Comparison of ENCODE assay signal across 23 cellular contexts in genomic region chr11:28346209-28346608, GRCh38.
DNase-seq lines count a peak whose midpoint lies in the region; ATAC-seq, FAIRE-seq and TF ChIP-seq lines count a peak whose summit lies in the region.
"Had no signal": no experiment of that assay in that cellular context is flagged by ENCODE, and none has a peak within 500 bp of the region (broad histone marks: within the 10 kb centered on the region; RNA-seq: fewer than 3 reads in every experiment).

No MANE protein-coding gene starts in this region.

- DNase-seq in GM23248 (peak; percentile 37), LoVo (ENCODE audit: low spot score) (peak; percentile 69), astrocyte (ENCODE audit: low read depth) (no peak), renal cortical epithelial cell (ENCODE audit: low read depth) (peak; percentile 63), HuH-7.5 (ENCODE audit: low spot score) (no peak)
- DNase-seq in effector memory CD8-positive, alpha-beta T cell = no peak
- DNase-seq: activated CD4-positive, alpha-beta T cell treated with anti-CD3 and anti-CD28 coated beads, Interleukin-2, amount 10 ng/mL, durations not matched to agents 7 days and 5 days; activated naive CD4-positive, alpha-beta T cell treated with anti-CD3 and anti-CD28 coated beads, Interleukin-2, amount 10 ng/mL, durations not matched to agents 7 days and 5 days; activated T-cell treated with anti-CD3 and anti-CD28 coated beads, Interleukin-2, amount 50 U/mL, for 72 hours; CD4-positive, alpha-beta memory T cell; DMS 273 treated with DMSO at 0.1 percent for 48 hours; mesenchymal stem cell; NCI-H146; NCI-H524; sigmoid colon; T-helper 2 cell had no signal

- H3K9me2 ChIP-seq in GM23248 (ENCODE audit: insufficient read depth) = no peaks in the 10 kb centered on the region

- H3K27me3 Mint-ChIP-seq in astrocyte (ENCODE audit: low read depth, unreplicated experiment) = no peaks in the 10 kb centered on the region
- H3K27me3 Mint-ChIP-seq in effector memory CD8-positive, alpha-beta T cell = no peaks in the 10 kb centered on the region
- H3K27me3 Mint-ChIP-seq in activated T-helper 17 cell treated with anti-CD3 and anti-CD28 coated beads, Interleukin-2, amount 50 U/mL, for 72 hours = no peaks in the 10 kb centered on the region
- H3K27me3 Mint-ChIP-seq: activated CD4-positive, alpha-beta T cell treated with anti-CD3 and anti-CD28 coated beads, Interleukin-2, amount 10 ng/mL, durations not matched to agents 7 days and 5 days; activated naive CD4-positive, alpha-beta T cell treated with anti-CD3 and anti-CD28 coated beads, Interleukin-2, amount 10 ng/mL, durations not matched to agents 7 days and 5 days; CD4-positive, alpha-beta memory T cell; IgD-negative memory B cell; progenitor cell of endocrine pancreas had no signal

- no peak for ATAC-seq in effector memory CD8-positive, alpha-beta T cell (replicated peaks)
- ATAC-seq in activated T-helper 17 cell treated with anti-CD3 and anti-CD28 coated beads, Interleukin-2, amount 50 U/mL, for 72 hours (replicated peaks) = no peak
- ATAC-seq: activated T-cell treated with anti-CD3 and anti-CD28 coated beads, Interleukin-2, amount 50 U/mL, for 72 hours had no signal

- no peak overlapping the region for H3K4me3 Mint-ChIP-seq in astrocyte (ENCODE audit: unreplicated experiment)
- H3K4me3 Mint-ChIP-seq in effector memory CD8-positive, alpha-beta T cell = no peak overlapping the region
- no peak overlapping the region for H3K4me3 Mint-ChIP-seq in activated T-helper 17 cell treated with anti-CD3 and anti-CD28 coated beads, Interleukin-2, amount 50 U/mL, for 72 hours
- H3K4me3 Mint-ChIP-seq: activated CD4-positive, alpha-beta T cell treated with anti-CD3 and anti-CD28 coated beads, Interleukin-2, amount 10 ng/mL, durations not matched to agents 7 days and 5 days; activated naive CD4-positive, alpha-beta T cell treated with anti-CD3 and anti-CD28 coated beads, Interleukin-2, amount 10 ng/mL, durations not matched to agents 7 days and 5 days; activated T-cell treated with anti-CD3 and anti-CD28 coated beads, Interleukin-2, amount 50 U/mL, for 72 hours; CD4-positive, alpha-beta memory T cell; IgD-negative memory B cell had no signal

- no peaks in the 10 kb centered on the region for H3K36me3 Mint-ChIP-seq in astrocyte (ENCODE audit: low read depth, unreplicated experiment)
- no peaks in the 10 kb centered on the region for H3K36me3 Mint-ChIP-seq in effector memory CD8-positive, alpha-beta T cell (ENCODE audit: insufficient read depth)
- H3K36me3 Mint-ChIP-seq in activated T-helper 17 cell treated with anti-CD3 and anti-CD28 coated beads, Interleukin-2, amount 50 U/mL, for 72 hours (ENCODE audit: low read depth) = no peaks in the 10 kb centered on the region
- H3K36me3 Mint-ChIP-seq: activated naive CD4-positive, alpha-beta T cell treated with anti-CD3 and anti-CD28 coated beads, Interleukin-2, amount 10 ng/mL, durations not matched to agents 7 days and 5 days; CD4-positive, alpha-beta memory T cell; IgD-negative memory B cell had no signal

- H3K79me2 ChIP-seq in GM23248 (ENCODE audit: insufficient read depth) = no peaks in the 10 kb centered on the region
- no peaks in the 10 kb centered on the region for H3K79me2 ChIP-seq in astrocyte (ENCODE audit: insufficient read depth, low read length)

- H3K27ac ChIP-seq in GM23248 (no peak overlapping the region), astrocyte (ENCODE audit: low read depth, low read length) (no peak overlapping the region)
- H3K27ac ChIP-seq: sigmoid colon, SK-N-MC, tibial nerve, VCaP had no signal

- H4K20me1 ChIP-seq in GM23248 (ENCODE audit: insufficient read depth) (no peaks in the 10 kb centered on the region), astrocyte (ENCODE audit: insufficient read depth, low read length) (no peaks in the 10 kb centered on the region)

- in situ Hi-C loops in GM23248 (cut with MboI) = no loop called here

- H3K27ac Mint-ChIP-seq in astrocyte (ENCODE audit: unreplicated experiment) = no peak overlapping the region
- no peak overlapping the region for H3K27ac Mint-ChIP-seq in effector memory CD8-positive, alpha-beta T cell
- no peak overlapping the region for H3K27ac Mint-ChIP-seq in activated T-helper 17 cell treated with anti-CD3 and anti-CD28 coated beads, Interleukin-2, amount 50 U/mL, for 72 hours
- H3K27ac Mint-ChIP-seq: activated CD4-positive, alpha-beta T cell treated with anti-CD3 and anti-CD28 coated beads, Interleukin-2, amount 10 ng/mL, durations not matched to agents 7 days and 5 days; activated naive CD4-positive, alpha-beta T cell treated with anti-CD3 and anti-CD28 coated beads, Interleukin-2, amount 10 ng/mL, durations not matched to agents 7 days and 5 days; activated T-cell treated with anti-CD3 and anti-CD28 coated beads, Interleukin-2, amount 50 U/mL, for 72 hours; CD4-positive, alpha-beta memory T cell; IgD-negative memory B cell; progenitor cell of endocrine pancreas had no signal

- peak; percentile 58 for FAIRE-seq in astrocyte (lab: Jason Lieb, UNC)
- FAIRE-seq: H1 had no signal

- H3K4me1 Mint-ChIP-seq in astrocyte (ENCODE audit: low read depth, unreplicated experiment) = peaks cover 23% of the 10 kb centered on the region
- H3K4me1 Mint-ChIP-seq in effector memory CD8-positive, alpha-beta T cell (ENCODE audit: low read depth in 2 of 2) = no peaks in the 10 kb centered on the region
- no peaks in the 10 kb centered on the region for H3K4me1 Mint-ChIP-seq in activated T-helper 17 cell treated with anti-CD3 and anti-CD28 coated beads, Interleukin-2, amount 50 U/mL, for 72 hours
- H3K4me1 Mint-ChIP-seq: activated CD4-positive, alpha-beta T cell treated with anti-CD3 and anti-CD28 coated beads, Interleukin-2, amount 10 ng/mL, durations not matched to agents 7 days and 5 days; activated naive CD4-positive, alpha-beta T cell treated with anti-CD3 and anti-CD28 coated beads, Interleukin-2, amount 10 ng/mL, durations not matched to agents 7 days and 5 days; CD4-positive, alpha-beta memory T cell; IgD-negative memory B cell had no signal

- H3K36me3 ChIP-seq in GM23248 (ENCODE audit: low read depth) = no peaks in the 10 kb centered on the region
- no peaks in the 10 kb centered on the region for H3K36me3 ChIP-seq in astrocyte (ENCODE audit: insufficient read depth, low read length)
- H3K36me3 ChIP-seq: sigmoid colon, tibial nerve had no signal

- H2AFZ ChIP-seq in GM23248 = no peak overlapping the region
- no peak overlapping the region for H2AFZ ChIP-seq in astrocyte (ENCODE audit: low read depth, low read length)

- H3K9ac ChIP-seq in GM23248 (no peak overlapping the region), astrocyte (ENCODE audit: low read length) (no peak overlapping the region)

- H3K9me3 Mint-ChIP-seq in astrocyte (ENCODE audit: unreplicated experiment) = no peaks in the 10 kb centered on the region
- H3K9me3 Mint-ChIP-seq in effector memory CD8-positive, alpha-beta T cell = peaks cover 0 to 8% of the 10 kb centered on the region in 2 donors
- H3K9me3 Mint-ChIP-seq in activated T-helper 17 cell treated with anti-CD3 and anti-CD28 coated beads, Interleukin-2, amount 50 U/mL, for 72 hours = no peaks in the 10 kb centered on the region
- H3K9me3 Mint-ChIP-seq: activated CD4-positive, alpha-beta T cell treated with anti-CD3 and anti-CD28 coated beads, Interleukin-2, amount 10 ng/mL, durations not matched to agents 7 days and 5 days; activated naive CD4-positive, alpha-beta T cell treated with anti-CD3 and anti-CD28 coated beads, Interleukin-2, amount 10 ng/mL, durations not matched to agents 7 days and 5 days; IgD-negative memory B cell had no signal

- H3K4me1 ChIP-seq in GM23248 (ENCODE audit: insufficient read depth) (peaks cover 36% of the 10 kb centered on the region), astrocyte (ENCODE audit: insufficient read depth, low read length) (peaks cover 8% of the 10 kb centered on the region)
- H3K4me1 ChIP-seq: tibial nerve had no signal

- TF ChIP-seq CTCF in astrocyte (IDR thresholded peaks at IDR 0.05; ENCODE audit: insufficient read depth, low read depth, low read length) = no peak

- H3K4me2 ChIP-seq in GM23248 (ENCODE audit: unreplicated experiment) = peak overlapping the region; percentile 29
- no peak overlapping the region for H3K4me2 ChIP-seq in astrocyte (ENCODE audit: low read length)

- H3F3A ChIP-seq in GM23248 (ENCODE audit: insufficient read depth) = peaks cover 28% of the 10 kb centered on the region; the same call in 1 of the 2 replicates

- no peaks in the 10 kb centered on the region for H3K27me3 ChIP-seq in GM23248 (replicated peaks; ENCODE audit: insufficient read depth)
- H3K27me3 ChIP-seq in astrocyte (ENCODE audit: insufficient read depth, low read length) = no peaks in the 10 kb centered on the region
- H3K27me3 ChIP-seq: sigmoid colon, tibial nerve had no signal

- H3K4me3 ChIP-seq in GM23248 (no peak overlapping the region), astrocyte (ENCODE audit: insufficient read depth, low read depth, low read length) (no peak overlapping the region)
- H3K4me3 ChIP-seq: sigmoid colon, SK-N-MC, tibial nerve had no signal

- H3K9me3 ChIP-seq in GM23248 (ENCODE audit: low read depth) = no peaks in the 10 kb centered on the region
- H3K9me3 ChIP-seq in astrocyte (ENCODE audit: insufficient read depth, low read depth, low read length) = peaks cover 2% of the 10 kb centered on the region
- H3K9me3 ChIP-seq: sigmoid colon, tibial nerve had no signal

Comparison
In these comparisons a context has a peak if more than half of its experiments do, and no peak if none do; other contexts are left out.
1. DNase-seq: peak in GM23248 (single experiment), LoVo (single experiment) and renal cortical epithelial cell (single experiment); none in astrocyte (single experiment), effector memory CD8-positive, alpha-beta T cell (0 of 3) and HuH-7.5 (single experiment).